In the genomic region with DNA sequence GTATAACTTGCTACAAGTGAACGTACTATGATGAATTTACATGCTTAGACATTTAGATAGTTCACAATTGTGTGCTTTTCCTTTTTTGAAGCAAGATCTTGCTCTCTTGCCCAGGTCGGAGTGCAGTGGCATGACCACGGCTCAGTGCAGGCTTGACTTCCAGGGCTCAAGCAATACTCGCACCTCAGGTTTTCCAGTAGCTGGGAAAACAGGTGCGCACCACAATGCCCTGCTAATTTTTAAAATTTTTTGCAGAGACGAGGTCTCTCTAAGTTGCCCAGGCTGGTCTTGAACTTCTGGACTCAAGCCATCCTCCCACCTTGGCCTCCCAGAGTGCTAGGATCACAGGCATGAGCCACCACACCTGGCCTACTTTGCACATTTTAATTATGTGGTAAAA, we compare ENCODE assay signal across 21 cellular contexts. TPM values are rescaled to one million over a fixed set of nuclear protein-coding genes. Genes with fewer than 3 reads are reported as not detected.
A peak's percentile ranks its signal among the peaks of the same experiment; 100 is the strongest.
DNase-seq lines count a peak whose midpoint lies in the region; TF ChIP-seq lines count a peak whose summit lies in the region.
"Had no signal": no experiment of that assay in that cellular context is flagged by ENCODE, and none has a peak within 500 bp of the region (broad histone marks: within the 10 kb centered on the region; RNA-seq: fewer than 3 reads in every experiment).

No MANE protein-coding gene starts in this region.

- no peak overlapping the region for H3K27ac Mint-ChIP-seq in endothelial cell (ENCODE audit: unreplicated experiment)
- H3K27ac Mint-ChIP-seq: CD8-positive, alpha-beta T cell; H9 had no signal

- peaks cover 6% of the 10 kb centered on the region for H3K4me1 ChIP-seq in rectal smooth muscle tissue (ENCODE audit: control insufficient read depth, insufficient read depth, low read length)

- H3K4me3 Mint-ChIP-seq in endothelial cell (ENCODE audit: unreplicated experiment) = no peak overlapping the region
- H3K4me3 Mint-ChIP-seq: B cell; CD8-positive, alpha-beta T cell; H9 had no signal

- peaks cover 3% of the 10 kb centered on the region for H3K4me1 Mint-ChIP-seq in endothelial cell (ENCODE audit: unreplicated experiment)
- H3K4me1 Mint-ChIP-seq: H9 had no signal

- H3K9ac ChIP-seq in rectal smooth muscle tissue (ENCODE audit: low read length) = no peak overlapping the region
- H3K9ac ChIP-seq: BLaER1 treated with 17β-estradiol and CSF1 and Interleukin-3, amounts not matched to agents 10 nM and 100 nM had no signal

- POLR2A ChIA-PET in RWPE1 (lab: Yijun Ruan, JAX; ENCODE audit: low non-redundant PET) = interaction anchor here (0.5 kb wide), 1 partner anchor 129 kb away, joined by 3 read pairs; no protein-coding TSS in a partner anchor

- H3K27ac ChIP-seq in RWPE1 = peak overlapping the region; percentile 80
- no peak overlapping the region for H3K27ac ChIP-seq in rectal smooth muscle tissue (ENCODE audit: low read depth, low read length)
- H3K27ac ChIP-seq: BLaER1 treated with 17β-estradiol and CSF1 and Interleukin-3, amounts not matched to agents 10 nM and 100 nM had no signal

- no peaks in the 10 kb centered on the region for H3K36me3 Mint-ChIP-seq in endothelial cell (ENCODE audit: low read depth, unreplicated experiment)
- H3K36me3 Mint-ChIP-seq: CD8-positive, alpha-beta T cell had no signal

- peaks cover 1% of the 10 kb centered on the region for H3K27me3 Mint-ChIP-seq in endothelial cell (ENCODE audit: unreplicated experiment)
- H3K27me3 Mint-ChIP-seq: B cell had no signal

- DNase-seq in RWPE1 (ENCODE audit: low spot score) = no peak
- no peak for DNase-seq in epithelial cell of esophagus (ENCODE audit: low read depth)
- DNase-seq in islet precursor cell = peak; percentile 18
- DNase-seq in cardiac septum (ENCODE audit: low spot score) = no peak
- no peak for DNase-seq in activated CD4-positive, alpha-beta T cell treated with anti-CD3 and anti-CD28 coated beads for 4 hours
- no peak for DNase-seq in endothelial cell (ENCODE audit: low spot score)
- no peak for DNase-seq in activated CD4-positive, CD25-positive, alpha-beta regulatory T cell (lab: John Stamatoyannopoulos, UW)
- DNase-seq: DMS 273 treated with DMSO at 0.1 percent for 48 hours, DMS53, DND-41, EL had no signal

- intact Hi-C loops in cardiac septum (cut with DNase I) = no loop called here

- TF ChIP-seq CTCF in RWPE1 (conservative IDR thresholded peaks at IDR 0.05; ENCODE audit: low read depth) (no peak), epithelial cell of esophagus (IDR thresholded peaks at IDR 0.05; ENCODE audit: insufficient read depth, low read depth, low read length, missing control alignments) (no peak), endothelial cell (IDR thresholded peaks at IDR 0.05; ENCODE audit: unreplicated experiment) (no peak)

- H3K36me3 ChIP-seq in rectal smooth muscle tissue (ENCODE audit: control insufficient read depth, insufficient read depth, low read length) = no peaks in the 10 kb centered on the region
- H3K36me3 ChIP-seq: BLaER1 treated with 17β-estradiol and CSF1 and Interleukin-3, amounts not matched to agents 10 nM and 100 nM had no signal

- H3K27me3 ChIP-seq in rectal smooth muscle tissue (ENCODE audit: control insufficient read depth, insufficient read depth, low read length) = no peaks in the 10 kb centered on the region
- H3K27me3 ChIP-seq: BLaER1 treated with 17β-estradiol and CSF1 and Interleukin-3, amounts not matched to agents 10 nM and 100 nM had no signal

- H3K9me3 Mint-ChIP-seq in endothelial cell (ENCODE audit: unreplicated experiment) = no peaks in the 10 kb centered on the region
- H3K9me3 Mint-ChIP-seq: CD8-positive, alpha-beta T cell had no signal

- CTCF ChIA-PET in RWPE1 (lab: Yijun Ruan, JAX) = interaction anchor here (0.6 kb wide), 1 partner anchor 36 kb away, joined by 3 read pairs; a partner anchor contains a TSS

- H3K4me3 ChIP-seq in epithelial cell of esophagus (ENCODE audit: low read length) = peak overlapping the region; percentile 53
- H3K4me3 ChIP-seq in rectal smooth muscle tissue (ENCODE audit: low read length) = peak overlapping the region; percentile 14
- H3K4me3 ChIP-seq: BLaER1 treated with 17β-estradiol and CSF1 and Interleukin-3, amounts not matched to agents 10 nM and 100 nM; GM12878 had no signal

RNA-seq across cellular contexts. Expression of a gene that starts 1.8 kb away (rescaled TPM):
- total RNA-seq in cardiac septum = not detected
- not detected for total RNA-seq in endothelial cell (ENCODE audit: unreplicated experiment)
- total RNA-seq: A172; B cell; CD8-positive, alpha-beta T cell; G401; H1; H9; HT-29 had no signal

RNA-seq across cellular contexts. Expression of a gene that starts 18.9 kb away (rescaled TPM):
- total RNA-seq in cardiac septum = 1.3 TPM
- total RNA-seq in endothelial cell (ENCODE audit: unreplicated experiment) = 1.3 TPM
- total RNA-seq: A172, G401, HT-29 had no signal

RNA-seq across cellular contexts. Expression of a gene that starts 36.1 kb away (rescaled TPM):
- total RNA-seq in cardiac septum = 395 TPM
- 97.8 TPM for total RNA-seq in endothelial cell (ENCODE audit: unreplicated experiment)

RNA-seq across cellular contexts. Expression of a gene that starts 49.9 kb away (rescaled TPM):
- total RNA-seq in cardiac septum = not detected
- total RNA-seq in endothelial cell (ENCODE audit: unreplicated experiment) = not detected
- total RNA-seq: A172; B cell; CD8-positive, alpha-beta T cell; G401; GM12878; H1; H9; HT-29 had no signal
